Comparison of ENCODE assay signal across 25 cellular contexts in the genomic region with DNA sequence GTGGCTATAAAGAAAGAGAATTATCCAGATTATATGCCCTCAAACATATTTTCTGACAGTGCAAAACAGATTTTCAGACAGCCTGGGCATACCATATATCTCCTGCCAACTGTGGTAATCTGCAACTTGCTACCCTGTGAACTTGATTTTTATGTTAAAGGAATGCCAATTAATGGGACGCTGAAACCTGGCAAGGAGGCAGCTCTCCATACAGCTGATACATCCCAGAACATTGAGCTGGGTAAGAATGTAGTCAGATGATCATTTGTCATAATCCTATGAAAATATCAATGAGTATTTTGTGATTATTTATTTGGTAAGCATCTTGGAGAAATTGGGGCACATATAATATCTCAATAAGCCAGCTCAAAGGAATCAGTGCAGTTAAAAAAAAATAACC.
"Had no signal": no experiment of that assay in that cellular context is flagged by ENCODE, and none has a peak within 500 bp of the region (broad histone marks: within the 10 kb centered on the region; RNA-seq: fewer than 3 reads in every experiment).

No MANE protein-coding gene starts in this region.

- H3K9me3 ChIP-seq: ovary, psoas muscle, right lobe of liver, sigmoid colon, stomach, suprapubic skin, testis, tibial artery, vagina had no signal

- H3K4me1 ChIP-seq: neural progenitor cell, parathyroid adenoma, testis had no signal

- DNase-seq: naive thymus-derived CD4-positive, alpha-beta T cell; natural killer cell; occipital lobe; ovary; posterior cingulate gyrus; psoas muscle; right cardiac atrium; right lobe of liver; sigmoid colon; small intestine; stimulated activated CD4-positive, alpha-beta T cell treated with anti-CD3 and anti-CD28 coated beads, Interleukin-15, amount 100 ng/mL, for 24 hours; stimulated activated CD4-positive, alpha-beta T cell treated with anti-CD3 and anti-CD28 coated beads, Interleukin-2, amount 100 ng/mL, for 24 hours; stimulated activated CD4-positive, alpha-beta T cell treated with anti-CD3 and anti-CD28 coated beads, Interleukin-2, amount 100 ng/mL, for 48 hours; stimulated activated CD4-positive, alpha-beta T cell treated with anti-CD3 and anti-CD28 coated beads, Interleukin-4, amount 100 ng/mL, for 24 hours; stimulated activated naive B cell treated with anti-CD40 and anti-IgM and Interleukin-4, amounts not matched to agents 10 μg/mL and 1 μg/mL and 100 μg/mL, for 72 hours; stimulated activated naive CD4-positive, alpha-beta T cell treated with Interleukin-2 at 50 U/mL for 16 hours; stomach; testis; tibial artery; transverse colon had no signal

- H3K4me3 ChIP-seq: neural progenitor cell, ovary, psoas muscle, right lobe of liver, sigmoid colon, stomach, suprapubic skin, testis, tibial artery, transverse colon, vagina had no signal

- ATAC-seq: naive thymus-derived CD4-positive, alpha-beta T cell; natural killer cell; psoas muscle; right cardiac atrium; right lobe of liver; stimulated activated effector memory CD8-positive, alpha-beta T cell treated with anti-CD3 and anti-CD28 coated beads, Interleukin-12 subunit alpha, Interleukin-12 subunit beta, amount 100 ng/mL, for 72 hours; stimulated activated naive B cell treated with anti-CD40 and anti-IgM and Interleukin-4, amounts not matched to agents 10 μg/mL and 1 μg/mL and 100 μg/mL, for 72 hours had no signal

- H3K27ac ChIP-seq: neural progenitor cell, ovary, parathyroid adenoma, psoas muscle, right lobe of liver, sigmoid colon, stomach, suprapubic skin, testis, transverse colon, vagina had no signal

- H3K36me3 ChIP-seq: ovary had no signal

- H3K27me3 ChIP-seq: neural progenitor cell, ovary, right lobe of liver, sigmoid colon, stomach, suprapubic skin, testis, tibial artery, transverse colon, vagina had no signal
